16 cellular contexts compared by ENCODE assay signal in genomic region chr7:2272031-2272430, GRCh38.
"Had no signal": no experiment of that assay in that cellular context is flagged by ENCODE, and none has a peak within 500 bp of the region (broad histone marks: within the 10 kb centered on the region; RNA-seq: fewer than 3 reads in every experiment).

No MANE protein-coding gene starts in this region.

- H3K4me1 ChIP-seq: body of pancreas, left lung, tibial artery had no signal

- ATAC-seq: activated CD8-positive, alpha-beta memory T cell treated with anti-CD3 and anti-CD28 coated beads, Interleukin-2, amount 10 ng/mL, durations not matched to agents 7 days and 5 days; body of pancreas; left lung; mucosa of descending colon; naive thymus-derived CD4-positive, alpha-beta T cell; stimulated activated memory B cell treated with anti-CD40 and anti-IgM and Interleukin-4, amounts not matched to agents 10 μg/mL and 1 μg/mL and 100 μg/mL, for 72 hours had no signal

- H2AFZ ChIP-seq: hepatocyte had no signal

- H3K4me3 ChIP-seq: body of pancreas, esophagus muscularis mucosa, hepatocyte, left lung, mucosa of descending colon, tibial artery had no signal

- DNase-seq: activated CD4-positive, alpha-beta memory T cell treated with anti-CD3 and anti-CD28 coated beads for 36 hours; activated CD8-positive, alpha-beta memory T cell treated with anti-CD3 and anti-CD28 coated beads, Interleukin-2, amount 10 ng/mL, durations not matched to agents 7 days and 5 days; activated naive CD4-positive, alpha-beta T cell treated with anti-CD3 and anti-CD28 coated beads, Interleukin-2, amount 10 ng/mL, durations not matched to agents 7 days and 5 days; activated T-cell treated with anti-CD3 and anti-CD28 coated beads, Interleukin-2, amount 50 U/mL, for 1 hour; body of pancreas; left lung; mammary epithelial cell; mucosa of descending colon; naive thymus-derived CD4-positive, alpha-beta T cell; occipital lobe; T-helper 1 cell; T1000; tibial artery had no signal

- H3K9me3 ChIP-seq: body of pancreas, esophagus muscularis mucosa, left lung, mucosa of descending colon, tibial artery had no signal

- H3K27me3 ChIP-seq: body of pancreas, esophagus muscularis mucosa, hepatocyte, left lung, tibial artery had no signal

- H3K4me2 ChIP-seq: hepatocyte had no signal

- H3K27ac ChIP-seq: body of pancreas, esophagus muscularis mucosa, hepatocyte, left lung, tibial artery had no signal
